Comparison of ENCODE assay signal across 8 cellular contexts in the genomic region with DNA sequence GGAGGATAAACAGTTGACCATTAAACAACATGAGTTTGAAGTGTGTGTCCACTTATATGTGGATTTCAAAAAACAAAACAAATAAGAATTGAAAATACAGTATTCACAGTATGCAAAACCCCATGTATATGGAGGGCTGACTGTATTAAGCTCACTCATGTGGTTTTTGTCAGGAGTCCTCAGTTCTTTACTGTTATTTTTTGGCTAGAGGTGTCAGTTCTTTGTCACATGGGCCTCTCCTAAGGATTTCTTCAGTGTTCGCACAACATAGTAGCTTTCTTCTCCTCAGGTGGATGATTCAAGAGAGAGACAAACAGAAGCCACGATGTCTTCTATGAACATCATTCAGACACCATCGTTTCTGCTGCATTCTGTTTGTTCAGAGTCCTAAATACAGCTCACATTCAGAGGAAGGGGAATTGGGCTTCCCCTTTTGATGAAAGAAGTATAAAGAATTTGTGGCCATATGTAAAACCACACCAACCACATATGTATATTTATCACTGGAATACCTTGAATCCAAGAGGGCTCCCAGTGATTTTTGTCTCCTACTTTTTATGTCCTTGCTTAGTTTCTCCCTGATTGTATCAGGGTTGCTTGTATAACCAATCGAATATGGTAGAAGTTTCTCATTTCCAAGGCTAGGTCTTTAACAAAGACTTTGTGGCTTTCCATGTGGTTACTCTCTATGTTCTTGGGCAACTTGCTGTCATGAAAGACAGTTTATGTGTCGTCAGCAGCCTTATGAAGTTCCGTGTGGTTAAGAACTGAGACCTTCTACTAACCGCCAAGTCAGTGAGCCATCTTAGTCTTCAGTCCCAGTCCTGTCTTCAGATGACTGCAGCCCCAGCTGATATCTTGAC. TPM values are rescaled to one million over a fixed set of nuclear protein-coding genes. Genes with fewer than 3 reads are reported as not detected.
A peak's percentile ranks its signal among the peaks of the same experiment; 100 is the strongest.
DNase-seq lines count a peak whose midpoint lies in the region; ATAC-seq and TF ChIP-seq lines count a peak whose summit lies in the region.

No MANE protein-coding gene starts in this region.

- H3K27me3 ChIP-seq in HAP-1 (ENCODE audit: low read depth): no peaks in the 10 kb centered on the region

- H3K27ac Mint-ChIP-seq in HFFc6: no peak overlapping the region

- H3K4me3 ChIP-seq in HAP-1: no peak overlapping the region

- TF ChIP-seq CTCF in GM13976 (IDR thresholded peaks at IDR 0.05; ENCODE audit: borderline replicate concordance, control extremely low read depth, extremely low read depth, insufficient read depth, missing control alignments): no peak
- no peak for TF ChIP-seq CTCF in HFFc6 (IDR thresholded peaks at IDR 0.05)

- no peaks in the 10 kb centered on the region; the same call in 1 of the 2 replicates for H3K27me3 Mint-ChIP-seq in HFFc6 (ENCODE audit: insufficient read depth)

- no peaks in the 10 kb centered on the region for H3K36me3 ChIP-seq in HAP-1 (replicated peaks)

- no peaks in the 10 kb centered on the region for H3K9me3 ChIP-seq in HAP-1

- in situ Hi-C loops in GM13976 (cut with MboI; ENCODE audit: low sequenced_read_pairs, unreplicated experiment): no loop called here
- in situ Hi-C loops in HAP-1 (cut with MboI; ENCODE audit: low sequenced_read_pairs): no loop called here

- peak; percentile 98 for ATAC-seq in HG02571 (IDR thresholded peaks at IDR 0.05; ENCODE audit: unreplicated experiment)

- peaks cover 37% of the 10 kb centered on the region for H3K4me1 Mint-ChIP-seq in HFFc6 (ENCODE audit: low read depth)

- H3K4me1 ChIP-seq in HAP-1: no peaks in the 10 kb centered on the region

- peaks cover 10% of the 10 kb centered on the region; the same call in 1 of the 2 replicates for H3K36me3 Mint-ChIP-seq in HFFc6 (ENCODE audit: low read depth)

- DNase-seq in GM13976 (ENCODE audit: low spot score) (peak; percentile 79), NAMALWA (ENCODE audit: low spot score) (peak; percentile 60), HAP-1 (ENCODE audit: low spot score in 2 of 2) (no peak), HFFc6 (no peak), NCI-H2107 (lab: John Stamatoyannopoulos, UW) (no peak)
- peak; percentile 9 for DNase-seq in activated effector memory CD4-positive, alpha-beta T cell treated with Interleukin-2 at 50 U/mL for 16 hours
- peak in 2 of 3 experiments; percentile 3 to 9 for DNase-seq in stimulated activated CD4-positive, alpha-beta T cell treated with anti-CD3 and anti-CD28 coated beads, TNF-alpha, amount 100 ng/mL, for 4 hours (ENCODE audit: low read depth in 3 of 3)

- no peaks in the 10 kb centered on the region for H3K9me3 Mint-ChIP-seq in HFFc6

- H3K4me3 Mint-ChIP-seq in HFFc6: no peak overlapping the region

RNA-seq across cellular contexts. Expression of a gene that starts 18.9 kb away (rescaled TPM):
- 10 to 100 TPM; 55.8 to 69.4 (median 58.7) TPM for total RNA-seq in HFFc6 (2021; fragmentation: NEBNext Ultra II Directional; extraction: Animal tissue kit (Norgen Biotek cat#: 25700))

RNA-seq across cellular contexts. Expression of a gene that starts 29.3 kb away (rescaled TPM):
- total RNA-seq in HFFc6 (2021; fragmentation: NEBNext Ultra II Directional; extraction: Animal tissue kit (Norgen Biotek cat#: 25700)): 10 to 100 TPM; 14.4 to 19.6 (median 17.0) TPM

Comparison
In these comparisons a context has a peak if more than half of its experiments do, and no peak if none do; other contexts are left out.
1. DNase-seq: peak in GM13976 (single experiment), NAMALWA (single experiment), activated effector memory CD4-positive, alpha-beta T cell treated with Interleukin-2 at 50 U/mL for 16 hours (single experiment) and stimulated activated CD4-positive, alpha-beta T cell treated with anti-CD3 and anti-CD28 coated beads, TNF-alpha, amount 100 ng/mL, for 4 hours (2 of 3); none in HAP-1 (0 of 2), HFFc6 (single experiment) and NCI-H2107 (single experiment).